Comparison of ENCODE assay signal across 14 cellular contexts in the genomic region with DNA sequence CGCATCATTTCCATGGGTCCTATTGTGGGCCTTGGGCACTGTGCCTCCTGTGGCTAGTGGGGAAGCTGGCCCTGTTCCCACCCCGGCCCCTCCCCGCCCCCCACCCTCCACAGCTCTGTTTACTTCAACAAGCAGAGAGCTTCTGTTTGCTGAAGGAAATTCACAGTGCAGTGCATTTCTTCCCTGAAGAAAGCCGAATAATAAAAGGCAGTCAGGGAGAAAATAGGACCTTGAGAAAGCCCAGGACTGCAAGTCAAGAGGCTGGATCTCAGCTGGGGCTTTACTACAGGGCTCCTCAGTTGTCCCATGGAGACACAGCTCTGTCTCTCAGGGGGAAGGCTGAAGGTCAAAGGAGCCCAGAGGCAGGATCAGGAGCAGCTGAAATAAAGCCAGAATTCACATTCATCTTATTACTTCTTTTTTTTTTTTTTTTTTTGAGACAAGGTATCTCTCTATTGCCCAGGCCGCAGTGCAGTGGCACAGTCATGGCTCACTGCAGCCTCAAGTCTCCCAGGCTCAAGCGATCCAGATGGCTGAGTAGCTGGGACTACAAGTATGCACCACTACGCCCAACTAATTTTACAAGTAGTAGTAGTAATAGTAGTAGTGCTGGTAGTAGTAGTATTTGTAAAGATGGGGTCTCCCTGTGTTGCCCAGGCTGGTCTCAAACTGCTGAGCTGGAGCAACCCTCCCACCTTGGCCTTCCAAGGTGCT. TPM values are rescaled to one million over a fixed set of nuclear protein-coding genes. Genes with fewer than 3 reads are reported as not detected.
DNase-seq lines count a peak whose midpoint lies in the region; ATAC-seq, FAIRE-seq and TF ChIP-seq lines count a peak whose summit lies in the region.
"Had no signal": no experiment of that assay in that cellular context is flagged by ENCODE, and none has a peak within 500 bp of the region (broad histone marks: within the 10 kb centered on the region; RNA-seq: fewer than 3 reads in every experiment).

No MANE protein-coding gene starts in this region.

- no peak overlapping the region for H3K4me3 Mint-ChIP-seq in astrocyte (ENCODE audit: unreplicated experiment)
- H3K4me3 Mint-ChIP-seq: activated naive CD4-positive, alpha-beta T cell treated with anti-CD3 and anti-CD28 coated beads for 36 hours; natural killer cell had no signal

- FAIRE-seq in astrocyte (lab: Jason Lieb, UNC) (no peak), small intestine (lab: Jason Lieb, UNC) (no peak)
- FAIRE-seq: GM12891 had no signal

- TF ChIP-seq CTCF in cardiac muscle cell (IDR thresholded peaks at IDR 0.05; ENCODE audit: low read depth, low read length) (no peak), right atrium auricular region (IDR thresholded peaks at IDR 0.05) (no peak), astrocyte (IDR thresholded peaks at IDR 0.05; ENCODE audit: insufficient read depth, low read depth, low read length) (no peak), upper lobe of left lung (IDR thresholded peaks at IDR 0.05) (no peak)

- H3K4me2 ChIP-seq in astrocyte (ENCODE audit: low read length) (peak overlapping the region; percentile 21), mesendoderm (ENCODE audit: low read length) (no peak overlapping the region)

- ATAC-seq in upper lobe of left lung (ENCODE audit: low FRiP score in 2 of 2): peak in 1 of 2 donors; percentile 7
- ATAC-seq: natural killer cell had no signal

- H4K5ac ChIP-seq in mesendoderm (ENCODE audit: low read length): no peak overlapping the region

- no peak for TF ChIP-seq POLR2A in upper lobe of left lung (IDR thresholded peaks at IDR 0.05)

- no peaks in the 10 kb centered on the region for H3K79me2 ChIP-seq in astrocyte (ENCODE audit: insufficient read depth, low read length)
- no peaks in the 10 kb centered on the region for H3K79me2 ChIP-seq in mesendoderm (ENCODE audit: control insufficient read depth, insufficient read depth, low read length)

- H3K27ac ChIP-seq in cardiac muscle cell: peak overlapping the region; percentile 20
- peak overlapping the region in 1 of 2 donors; percentile 30 for H3K27ac ChIP-seq in right atrium auricular region
- H3K27ac ChIP-seq in astrocyte (ENCODE audit: low read depth, low read length): peak overlapping the region; percentile 77
- peak overlapping the region; percentile 23 for H3K27ac ChIP-seq in mesendoderm (ENCODE audit: low read depth, low read length)
- peak overlapping the region in 3 of 4 donors; percentile 10 to 49 (median 44) for H3K27ac ChIP-seq in upper lobe of left lung
- peak overlapping the region in 1 of 2 donors; percentile 64 for H3K27ac ChIP-seq in small intestine (ENCODE audit: low read depth in 1 of 2, low read length in 1 of 2)
- H3K27ac ChIP-seq: upper lobe of right lung had no signal

- no peaks in the 10 kb centered on the region for H3K36me3 Mint-ChIP-seq in astrocyte (ENCODE audit: low read depth, unreplicated experiment)
- H3K36me3 Mint-ChIP-seq: natural killer cell had no signal

- H3K56ac ChIP-seq in mesendoderm (ENCODE audit: low read length): no peak overlapping the region

- peak overlapping the region; percentile 40 for H2AFZ ChIP-seq in astrocyte (ENCODE audit: low read depth, low read length)

- H3K4me1 Mint-ChIP-seq in astrocyte (ENCODE audit: low read depth, unreplicated experiment): peaks cover 28% of the 10 kb centered on the region

- H3K18ac ChIP-seq in mesendoderm (ENCODE audit: low read length): no peak overlapping the region

- H3K4ac ChIP-seq in mesendoderm (ENCODE audit: low read depth, low read length): no peak overlapping the region

- H2AK5ac ChIP-seq in mesendoderm (ENCODE audit: low read length): no peak overlapping the region

- TF ChIP-seq EP300 in upper lobe of left lung (IDR thresholded peaks at IDR 0.05): no peak

- H3K27ac Mint-ChIP-seq in astrocyte (ENCODE audit: unreplicated experiment): peak overlapping the region; percentile 87
- H3K27ac Mint-ChIP-seq: activated naive CD4-positive, alpha-beta T cell treated with anti-CD3 and anti-CD28 coated beads for 36 hours; natural killer cell had no signal

- no peak overlapping the region for H2BK5ac ChIP-seq in mesendoderm (ENCODE audit: low read length)

- H2BK15ac ChIP-seq in mesendoderm (replicated peaks; ENCODE audit: low read depth): no peak overlapping the region

- no peak overlapping the region for H3K23ac ChIP-seq in mesendoderm (ENCODE audit: low read length)

- no peaks in the 10 kb centered on the region for H3K36me3 ChIP-seq in cardiac muscle cell
- no peaks in the 10 kb centered on the region for H3K36me3 ChIP-seq in right atrium auricular region
- H3K36me3 ChIP-seq in astrocyte (ENCODE audit: insufficient read depth, low read length): no peaks in the 10 kb centered on the region
- H3K36me3 ChIP-seq in mesendoderm (ENCODE audit: control insufficient read depth, insufficient read depth, low read length): no peaks in the 10 kb centered on the region
- H3K36me3 ChIP-seq in upper lobe of left lung: no peaks in the 10 kb centered on the region
- H3K36me3 ChIP-seq in small intestine (ENCODE audit: control insufficient read depth in 2 of 2, insufficient read depth in 2 of 2, low read length in 2 of 2): no peaks in the 10 kb centered on the region
- H3K36me3 ChIP-seq: upper lobe of right lung had no signal

- H3K9me3 Mint-ChIP-seq in astrocyte (ENCODE audit: unreplicated experiment): peaks cover 1% of the 10 kb centered on the region
- H3K9me3 Mint-ChIP-seq: activated naive CD4-positive, alpha-beta T cell treated with anti-CD3 and anti-CD28 coated beads for 36 hours; natural killer cell had no signal

- no peak for DNase-seq in cardiac muscle cell (ENCODE audit: low read depth in 1 of 2, low spot score in 1 of 2)
- no peak for DNase-seq in right atrium auricular region (ENCODE audit: low spot score)
- DNase-seq in astrocyte (ENCODE audit: low read depth): no peak
- no peak for DNase-seq in mesendoderm
- DNase-seq in upper lobe of left lung: no peak
- no peak for DNase-seq in iPS-NIHi11 (ENCODE audit: low spot score)
- no peak for DNase-seq in NCI-H82 (lab: John Stamatoyannopoulos, UW)
- no peak for DNase-seq in small intestine
- DNase-seq: activated naive CD4-positive, alpha-beta T cell treated with anti-CD3 and anti-CD28 coated beads for 36 hours; MV-4-11; natural killer cell; stimulated activated CD4-positive, alpha-beta T cell treated with anti-CD3 and anti-CD28 coated beads, Interleukin-12 subunit alpha, Interleukin-12 subunit beta, amount 100 ng/mL, for 4 hours; upper lobe of right lung had no signal

- no CpG with 5 or more reads among the region's 7 CpGs for WGBS in mesendoderm (ENCODE audit: extremely low coverage, insufficient coverage, low lambda C conversion rate)
- 60 to 71% methylated on average over 7 of the region's 7 CpGs for WGBS in upper lobe of left lung, 2 donors
- 62 to 70% (median 69%) methylated on average over 7 of the region's 7 CpGs for WGBS in small intestine, 3 donors

- H3K79me1 ChIP-seq in mesendoderm (ENCODE audit: low read length): no peaks in the 10 kb centered on the region

- H4K8ac ChIP-seq in mesendoderm (ENCODE audit: low read depth, low read length): no peak overlapping the region

- H3K27me3 Mint-ChIP-seq in astrocyte (ENCODE audit: low read depth, unreplicated experiment): no peaks in the 10 kb centered on the region

- H3K9me3 ChIP-seq in cardiac muscle cell (ENCODE audit: low read depth): no peaks in the 10 kb centered on the region
- no peaks in the 10 kb centered on the region for H3K9me3 ChIP-seq in right atrium auricular region
- no peaks in the 10 kb centered on the region for H3K9me3 ChIP-seq in astrocyte (ENCODE audit: insufficient read depth, low read depth, low read length)
- H3K9me3 ChIP-seq in upper lobe of left lung: no peaks in the 10 kb centered on the region
- H3K9me3 ChIP-seq in small intestine (ENCODE audit: control insufficient read depth, low read depth): no peaks in the 10 kb centered on the region
- H3K9me3 ChIP-seq: upper lobe of right lung had no signal

- H2BK120ac ChIP-seq in mesendoderm (ENCODE audit: low read depth, low read length): no peak overlapping the region

- H3K27me3 ChIP-seq in cardiac muscle cell (no peaks in the 10 kb centered on the region), right atrium auricular region (no peaks in the 10 kb centered on the region), astrocyte (ENCODE audit: insufficient read depth, low read length) (no peaks in the 10 kb centered on the region), mesendoderm (ENCODE audit: insufficient read depth, low read length, poor library complexity) (no peaks in the 10 kb centered on the region), upper lobe of left lung (no peaks in the 10 kb centered on the region), small intestine (ENCODE audit: control insufficient read depth in 2 of 2, insufficient read depth in 2 of 2, low read length in 2 of 2) (no peaks in the 10 kb centered on the region)
- H3K27me3 ChIP-seq: upper lobe of right lung had no signal

- H4K20me1 ChIP-seq in astrocyte (ENCODE audit: insufficient read depth, low read length): no peaks in the 10 kb centered on the region

- H3K9ac ChIP-seq in astrocyte (ENCODE audit: low read length) (peak overlapping the region; percentile 61), mesendoderm (ENCODE audit: low read length) (no peak overlapping the region)

- H3K4me3 ChIP-seq in cardiac muscle cell (no peak overlapping the region), right atrium auricular region (no peak overlapping the region), astrocyte (ENCODE audit: insufficient read depth, low read depth, low read length) (no peak overlapping the region), mesendoderm (ENCODE audit: low read length) (no peak overlapping the region), upper lobe of left lung (no peak overlapping the region), small intestine (ENCODE audit: low read depth in 1 of 2, low read length in 2 of 2) (no peak overlapping the region)
- H3K4me3 ChIP-seq: upper lobe of right lung had no signal

- peaks cover 9% of the 10 kb centered on the region for H3K4me1 ChIP-seq in cardiac muscle cell (ENCODE audit: low read depth)
- H3K4me1 ChIP-seq in right atrium auricular region: peaks cover 0 to 17% of the 10 kb centered on the region in 2 donors
- H3K4me1 ChIP-seq in astrocyte (ENCODE audit: insufficient read depth, low read length): peaks cover 18% of the 10 kb centered on the region
- H3K4me1 ChIP-seq in mesendoderm (ENCODE audit: control insufficient read depth, low read depth, low read length): peaks cover 2% of the 10 kb centered on the region
- H3K4me1 ChIP-seq in upper lobe of left lung: peaks cover 3 to 32% (median 12%) of the 10 kb centered on the region in 4 donors
- H3K4me1 ChIP-seq in small intestine (ENCODE audit: control insufficient read depth in 2 of 2, insufficient read depth in 1 of 2, low read depth in 1 of 2, low read length in 1 of 2): no peaks in the 10 kb centered on the region

RNA-seq across cellular contexts. Expression of gene LACTB, which starts 33.0 kb away (rescaled TPM):
- total RNA-seq in cardiac muscle cell: 13.3 and 14.1 TPM in 2 replicates
- polyA plus RNA-seq in cardiac muscle cell: 14.0 and 18.0 TPM in 2 replicates
- total RNA-seq in right atrium auricular region: 10 to 100 TPM; 10.6 to 20.5 TPM
- 29.8 and 37.2 TPM in 2 replicates for total RNA-seq in astrocyte
- 10.7 TPM for polyA plus RNA-seq in mesendoderm (2013, experiment 1 of 2)
- 9.8 TPM for polyA plus RNA-seq in mesendoderm (2013, experiment 2 of 2)
- 10 to 100 TPM; 18.4 to 31.5 (median 23.1) TPM for total RNA-seq in upper lobe of left lung
- polyA plus RNA-seq in small intestine: 10 to 100 TPM; 13.9 to 26.7 (median 26.2) TPM

RNA-seq across cellular contexts. Expression of gene TPM1, which starts 46.1 kb away (rescaled TPM):
- 6,553 and 8,453 TPM in 2 replicates for total RNA-seq in cardiac muscle cell
- polyA plus RNA-seq in cardiac muscle cell: 7,519 and 10,138 TPM in 2 replicates
- total RNA-seq in right atrium auricular region: 1,000 to 10,000 TPM; 5,368 to 7,988 TPM
- 2,922 and 3,062 TPM in 2 replicates for total RNA-seq in astrocyte
- polyA plus RNA-seq in mesendoderm (2013, experiment 1 of 2): 419 TPM
- polyA plus RNA-seq in mesendoderm (2013, experiment 2 of 2): 425 TPM
- total RNA-seq in upper lobe of left lung: 100 to 1,000 TPM; 144 to 343 (median 254) TPM
- polyA plus RNA-seq in small intestine: 100 to 1,000 TPM; 353 to 542 (median 411) TPM
